Comparison of ENCODE assay signal across 9 cellular contexts in the genomic region with DNA sequence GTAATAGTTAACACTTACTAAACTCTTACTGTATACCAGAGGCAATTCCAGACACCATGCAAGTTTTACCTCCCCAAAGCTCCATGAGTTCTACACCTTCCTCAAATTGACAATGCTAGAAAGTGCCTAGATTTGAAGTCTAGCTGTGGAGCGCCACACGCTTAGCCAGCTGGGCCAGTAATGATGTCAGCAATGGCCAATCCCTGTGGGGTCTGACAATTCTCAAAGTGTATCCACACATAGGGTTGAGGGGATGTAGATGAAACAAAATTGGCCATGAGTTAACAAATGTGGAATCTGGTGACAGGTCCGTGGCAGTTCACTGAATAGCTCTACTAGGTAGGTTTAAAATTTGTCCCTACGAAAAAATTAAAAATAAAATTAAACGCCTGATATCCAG. TPM values are rescaled to one million over a fixed set of nuclear protein-coding genes. Genes with fewer than 3 reads are reported as not detected.
DNase-seq lines count a peak whose midpoint lies in the region; ATAC-seq and TF ChIP-seq lines count a peak whose summit lies in the region.
"Had no signal": no experiment of that assay in that cellular context is flagged by ENCODE, and none has a peak within 500 bp of the region (broad histone marks: within the 10 kb centered on the region; RNA-seq: fewer than 3 reads in every experiment).

No MANE protein-coding gene starts in this region.

- H3K4me3 Mint-ChIP-seq in CD8-positive, alpha-beta memory T cell, result peak overlapping the region; percentile 90 to 100 (median 98)
- H3K4me3 Mint-ChIP-seq in central memory CD8-positive, alpha-beta T cell, result peak overlapping the region; percentile 96
- peak overlapping the region; percentile 100 for H3K4me3 Mint-ChIP-seq in neural progenitor cell

- no peak for ATAC-seq in central memory CD8-positive, alpha-beta T cell (replicated peaks; ENCODE audit: extremely low read depth, poor library complexity, severe bottlenecking)
- no peak for ATAC-seq in GM21619 (IDR thresholded peaks at IDR 0.05; ENCODE audit: unreplicated experiment)

- DNase-seq in CD8-positive, alpha-beta memory T cell, result no peak
- no peak for DNase-seq in MG63
- no peak for DNase-seq in central memory CD8-positive, alpha-beta T cell (ENCODE audit: low spot score in 2 of 2)
- no peak for DNase-seq in neural progenitor cell (ENCODE audit: low spot score)
- no peak for DNase-seq in inferior parietal cortex (ENCODE audit: extremely low spot score)
- no peak for DNase-seq in ureter (ENCODE audit: low spot score)
- no peak for DNase-seq in NCI-H1092 (lab: John Stamatoyannopoulos, UW)
- DNase-seq: stimulated activated CD4-positive, alpha-beta T cell treated with anti-CD3 and anti-CD28 coated beads, Interleukin-4, amount 100 ng/mL, for 24 hours had no signal

- no peak overlapping the region for H2AFZ ChIP-seq in neural progenitor cell (replicated peaks)

- H3K4me1 ChIP-seq in CD8-positive, alpha-beta memory T cell (ENCODE audit: insufficient read depth, low read length), result peaks cover 15% of the 10 kb centered on the region
- H3K4me1 ChIP-seq in neural progenitor cell, result no peaks in the 10 kb centered on the region

- H3K27ac ChIP-seq in CD8-positive, alpha-beta memory T cell (ENCODE audit: low read depth, low read length), result no peak overlapping the region
- H3K27ac ChIP-seq in neural progenitor cell, result no peak overlapping the region

- peak overlapping the region in 1 of 8 donors; percentile 89 for H3K27ac Mint-ChIP-seq in CD8-positive, alpha-beta memory T cell
- H3K27ac Mint-ChIP-seq in central memory CD8-positive, alpha-beta T cell (ENCODE audit: low read depth), result no peak overlapping the region
- H3K27ac Mint-ChIP-seq in neural progenitor cell, result no peak overlapping the region

- peaks cover 0 to 6% (median 2%) of the 10 kb centered on the region in 3 donors for H3K36me3 Mint-ChIP-seq in CD8-positive, alpha-beta memory T cell
- H3K36me3 Mint-ChIP-seq in central memory CD8-positive, alpha-beta T cell (ENCODE audit: insufficient read depth), result peaks cover 7% of the 10 kb centered on the region
- peaks cover 2% of the 10 kb centered on the region for H3K36me3 Mint-ChIP-seq in neural progenitor cell

- POLR2A ChIA-PET in CD8-positive, alpha-beta memory T cell (lab: Charles Lee), result interaction anchor here (1.5 kb wide), 1 partner anchor 15 kb away, joined by 4 read pairs; no protein-coding TSS in a partner anchor

- H3F3A ChIP-seq in neural progenitor cell (ENCODE audit: low read depth), result no peaks in the 10 kb centered on the region

- H3K36me3 ChIP-seq in CD8-positive, alpha-beta memory T cell (ENCODE audit: insufficient read depth, low read length), result no peaks in the 10 kb centered on the region
- H3K36me3 ChIP-seq in MG63 (no peaks in the 10 kb centered on the region), neural progenitor cell (no peaks in the 10 kb centered on the region)

- H3K9ac ChIP-seq in neural progenitor cell, result no peak overlapping the region

- peak overlapping the region; percentile 92 for H3K4me2 ChIP-seq in neural progenitor cell

- no peaks in the 10 kb centered on the region for H4K20me1 ChIP-seq in neural progenitor cell (ENCODE audit: low read depth)

- H3K9me3 Mint-ChIP-seq in CD8-positive, alpha-beta memory T cell, result no peaks in the 10 kb centered on the region
- no peaks in the 10 kb centered on the region for H3K9me3 Mint-ChIP-seq in central memory CD8-positive, alpha-beta T cell
- peaks cover 4% of the 10 kb centered on the region for H3K9me3 Mint-ChIP-seq in neural progenitor cell

- no peaks in the 10 kb centered on the region for H3K9me3 ChIP-seq in CD8-positive, alpha-beta memory T cell (ENCODE audit: low read length)
- H3K9me3 ChIP-seq in MG63 (no peaks in the 10 kb centered on the region), neural progenitor cell (ENCODE audit: low read depth) (no peaks in the 10 kb centered on the region)

- no peak overlapping the region for H3K4me3 ChIP-seq in CD8-positive, alpha-beta memory T cell (ENCODE audit: low read length)
- peak overlapping the region; percentile 76 for H3K4me3 ChIP-seq in MG63
- no peak overlapping the region for H3K4me3 ChIP-seq in neural progenitor cell

- CTCF ChIA-PET in CD8-positive, alpha-beta memory T cell (lab: Charles Lee), result interaction anchor here (1.2 to 8.8 kb wide), 2 partner anchors 15 to 144 kb away, joined by 5 to 89 read pairs; partner anchors contain the start of gene NOP56

- peaks cover 11% of the 10 kb centered on the region for H3K79me2 ChIP-seq in neural progenitor cell (ENCODE audit: low read depth)

- peaks cover 6 to 18% of the 10 kb centered on the region in 2 donors for H3K27me3 Mint-ChIP-seq in CD8-positive, alpha-beta memory T cell
- peaks cover 10% of the 10 kb centered on the region for H3K27me3 Mint-ChIP-seq in central memory CD8-positive, alpha-beta T cell
- no peaks in the 10 kb centered on the region for H3K27me3 Mint-ChIP-seq in neural progenitor cell (ENCODE audit: insufficient read depth, low read depth)

- H3K4me1 Mint-ChIP-seq in CD8-positive, alpha-beta memory T cell, result peaks cover 23 to 27% (median 25%) of the 10 kb centered on the region in 3 donors
- peaks cover 22% of the 10 kb centered on the region for H3K4me1 Mint-ChIP-seq in central memory CD8-positive, alpha-beta T cell
- H3K4me1 Mint-ChIP-seq in neural progenitor cell, result peaks cover 9% of the 10 kb centered on the region

- no peaks in the 10 kb centered on the region for H3K27me3 ChIP-seq in CD8-positive, alpha-beta memory T cell (ENCODE audit: insufficient read depth, low read length, poor library complexity, severe bottlenecking)
- H3K27me3 ChIP-seq in MG63, result no peaks in the 10 kb centered on the region
- peaks cover 42% of the 10 kb centered on the region for H3K27me3 ChIP-seq in neural progenitor cell

- no peak for TF ChIP-seq CTCF in neural progenitor cell (IDR thresholded peaks at IDR 0.05)

RNA-seq across cellular contexts. Expression of gene ZNF343, which starts 1.3 kb away (rescaled TPM):
- total RNA-seq in CD8-positive, alpha-beta memory T cell, result 10 to 100 TPM; 11.3 TPM
- 4.3 TPM for polyA plus RNA-seq in CD8-positive, alpha-beta memory T cell
- total RNA-seq in MG63 (2014; rRNA removed; shearing (Covaris generic); ENCODE audit: low replicate concordance), result 2.2 and 3.7 TPM in 2 replicates
- total RNA-seq in neural progenitor cell (ENCODE audit: low replicate concordance) (7.4 and 9.7 TPM in 2 replicates), ureter (13.1 TPM)

RNA-seq across cellular contexts. Expression of gene TMC2, which starts 28.9 kb away (rescaled TPM):
- not detected for total RNA-seq in CD8-positive, alpha-beta memory T cell
- polyA plus RNA-seq in CD8-positive, alpha-beta memory T cell, result not detected
- not detected in 2 replicates for total RNA-seq in MG63 (2014; rRNA removed; shearing (Covaris generic); ENCODE audit: low replicate concordance)
- total RNA-seq in neural progenitor cell (ENCODE audit: low replicate concordance) (not detected in 2 replicates), ureter (not detected)

RNA-seq across cellular contexts. Expression of gene SNRPB, which starts 36.9 kb away (rescaled TPM):
- 100 to 1,000 TPM; 423 to 432 TPM for total RNA-seq in CD8-positive, alpha-beta memory T cell
- polyA plus RNA-seq in CD8-positive, alpha-beta memory T cell, result 291 TPM
- total RNA-seq in MG63 (2014; rRNA removed; shearing (Covaris generic); ENCODE audit: low replicate concordance), result 621 and 775 TPM in 2 replicates
- total RNA-seq in neural progenitor cell (ENCODE audit: low replicate concordance) (323 and 591 TPM in 2 replicates), ureter (130 TPM)
